In genomic region chr19:32691291-32691951, GRCh38 we compare ENCODE assay signal across 8 cellular contexts. TPM values are rescaled to one million over a fixed set of nuclear protein-coding genes. Genes with fewer than 3 reads are reported as not detected.
A peak's percentile ranks its signal among the peaks of the same experiment; 100 is the strongest.
DNase-seq lines count a peak whose midpoint lies in the region; TF ChIP-seq lines count a peak whose summit lies in the region.

Gene NUDT19, plus strand, starts transcription at chr19:32691821. Its CDS starts 140 bp downstream, at chr19:32691961.

- peak; percentile 91 for DNase-seq in GM10248 (ENCODE audit: extremely low spot score)
- peak; percentile 44 for DNase-seq in HFF-Myc (ENCODE audit: extremely low read depth, low read depth)
- peak; percentile 86 for DNase-seq in MV-4-11 (lab: John Stamatoyannopoulos, UW)
- DNase-seq in SKM-1 (lab: John Stamatoyannopoulos, UW; ENCODE audit: unreplicated experiment): peak; percentile 74
- DNase-seq in head of caudate nucleus: peak; percentile 72 to 94 (median 86)
- DNase-seq in type B pancreatic cell (ENCODE audit: extremely low spot score, unreplicated experiment): peak; percentile 79

- peak within 1 kb of the TSS; percentile 70 for H3K27ac ChIP-seq in parathyroid adenoma

- H3K4me1 Mint-ChIP-seq in activated naive CD8-positive, alpha-beta T cell (ENCODE audit: low read depth): peaks cover 53% of the 10 kb centered on the region
- peaks cover 27% of the 10 kb centered on the region for H3K4me1 Mint-ChIP-seq in type B pancreatic cell (ENCODE audit: unreplicated experiment)

- H3K36me3 Mint-ChIP-seq in activated naive CD8-positive, alpha-beta T cell: peaks cover 14% of the 10 kb centered on the region
- H3K36me3 Mint-ChIP-seq in type B pancreatic cell: peaks cover 22% of the 10 kb centered on the region

- peak within 1 kb of the TSS; percentile 16 for H3K9ac ChIP-seq in parathyroid adenoma

- H3K36me3 ChIP-seq in parathyroid adenoma (ENCODE audit: control insufficient read depth, insufficient read depth, low read length): no peaks in the 10 kb centered on the region

- H3K27me3 Mint-ChIP-seq in activated naive CD8-positive, alpha-beta T cell: no peaks in the 10 kb centered on the region
- no peaks in the 10 kb centered on the region for H3K27me3 Mint-ChIP-seq in type B pancreatic cell

- intact Hi-C loops in head of caudate nucleus (cut with DNase I): no loop called here

- peak within 1 kb of the TSS; percentile 98 for H3K27ac Mint-ChIP-seq in activated naive CD8-positive, alpha-beta T cell
- peak within 1 kb of the TSS; percentile 91 for H3K27ac Mint-ChIP-seq in type B pancreatic cell

- H3K4me3 Mint-ChIP-seq in activated naive CD8-positive, alpha-beta T cell: peak within 1 kb of the TSS; percentile 99
- H3K4me3 Mint-ChIP-seq in type B pancreatic cell: peak within 1 kb of the TSS; percentile 88

- H3K4me1 ChIP-seq in parathyroid adenoma: peaks cover 31% of the 10 kb centered on the region

- POLR2A ChIA-PET in GM10248 (lab: Yijun Ruan, JAX): interaction anchor here (0.8 kb wide), 1 partner anchor 16 kb away, joined by 3 read pairs; the partner anchor contains the start of gene ANKRD27

- no peaks in the 10 kb centered on the region for H3K9me3 ChIP-seq in parathyroid adenoma (ENCODE audit: control insufficient read depth, low read length)

- H3K4me3 ChIP-seq in HFF-Myc (replicated peaks; ENCODE audit: low read depth, low read length): peak within 1 kb of the TSS; percentile 59
- H3K4me3 ChIP-seq in parathyroid adenoma (ENCODE audit: low read depth, low read length): peak within 1 kb of the TSS; percentile 66

- H3K9me3 Mint-ChIP-seq in activated naive CD8-positive, alpha-beta T cell (ENCODE audit: low read depth): no peaks in the 10 kb centered on the region
- peaks cover 6% of the 10 kb centered on the region for H3K9me3 Mint-ChIP-seq in type B pancreatic cell

- CTCF ChIA-PET in GM10248 (lab: Yijun Ruan, JAX): interaction anchor here (0.8 to 1.2 kb wide), 4 partner anchors 9 to 493 kb away, joined by 3 to 7 read pairs (median 5); partner anchors contain the start of genes ANKRD27 and RGS9BP

- H2AFZ ChIP-seq in parathyroid adenoma: peak within 1 kb of the TSS; percentile 69

- peak within 1 kb of the TSS; percentile 72 for H3K4me2 ChIP-seq in parathyroid adenoma (ENCODE audit: low read length)

- no peaks in the 10 kb centered on the region for H3K27me3 ChIP-seq in parathyroid adenoma (ENCODE audit: control insufficient read depth, insufficient read depth, low read length)

- no peak for TF ChIP-seq CTCF in GM10248 (IDR thresholded peaks at IDR 0.05; ENCODE audit: control extremely low read depth, extremely low read depth, low read depth, missing control alignments)
- no peak for TF ChIP-seq CTCF in HFF-Myc (IDR thresholded peaks at IDR 0.05; ENCODE audit: low read depth, low read length, missing control alignments)
- no peak for TF ChIP-seq CTCF in parathyroid adenoma (IDR thresholded peaks at IDR 0.05)
- TF ChIP-seq CTCF in type B pancreatic cell (conservative IDR thresholded peaks at IDR 0.05): no peak

- H3K79me2 ChIP-seq in parathyroid adenoma: peaks cover 45% of the 10 kb centered on the region

RNA-seq across cellular contexts. Expression of gene NUDT19, which starts in this region (rescaled TPM):
- total RNA-seq in type B pancreatic cell (ENCODE audit: low replicate concordance): 10.8 and 17.1 TPM in 2 replicates

Comparison
In these comparisons a context has a peak if more than half of its experiments do, and no peak if none do; other contexts are left out.
1. Peak in every context shown above with its lines: DNase-seq, H3K4me3 ChIP-seq and H3K27ac ChIP-seq.